ENCODE assay signal across 14 cellular contexts in genomic region chr3:115804722-115805121, GRCh38.
DNase-seq lines count a peak whose midpoint lies in the region; FAIRE-seq and TF ChIP-seq lines count a peak whose summit lies in the region.
"Had no signal": no experiment of that assay in that cellular context is flagged by ENCODE, and none has a peak within 500 bp of the region (broad histone marks: within the 10 kb centered on the region; RNA-seq: fewer than 3 reads in every experiment).

No MANE protein-coding gene starts in this region.

- no peak for TF ChIP-seq EP300 in stomach (IDR thresholded peaks at IDR 0.05)

- no peak overlapping the region for H3K4me3 ChIP-seq in PC-9
- H3K4me3 ChIP-seq in endothelial cell of umbilical vein (replicated peaks in 1 of 3; ENCODE audit: insufficient read depth in 1 of 3, low read depth in 1 of 3, low read length in 3 of 3): no peak overlapping the region
- H3K4me3 ChIP-seq in stomach: no peak overlapping the region
- no peak overlapping the region for H3K4me3 ChIP-seq in OCI-LY7 (ENCODE audit: low read depth, low read length, poor library complexity, severe bottlenecking)

- peaks cover 75% of the 10 kb centered on the region for H3K4me1 Mint-ChIP-seq in osteocyte (ENCODE audit: unreplicated experiment)

- H3K79me2 ChIP-seq in PC-9 (ENCODE audit: low read depth) (no peaks in the 10 kb centered on the region), endothelial cell of umbilical vein (ENCODE audit: control insufficient read depth, insufficient read depth, low read length) (no peaks in the 10 kb centered on the region), OCI-LY7 (ENCODE audit: insufficient read depth, low read depth, low read length) (no peaks in the 10 kb centered on the region)

- H2AFZ ChIP-seq in PC-9 (peak overlapping the region; percentile 68), endothelial cell of umbilical vein (ENCODE audit: low read depth, low read length) (peak overlapping the region; percentile 88), OCI-LY7 (ENCODE audit: low read length) (no peak overlapping the region)

- TF ChIP-seq POLR2A in endothelial cell of umbilical vein (IDR thresholded peaks at IDR 0.05; ENCODE audit: low read depth, low read length) (no peak), stomach (IDR thresholded peaks at IDR 0.05) (no peak)

- H3K27ac Mint-ChIP-seq in osteocyte (ENCODE audit: unreplicated experiment): peak overlapping the region; percentile 90
- H3K27ac Mint-ChIP-seq: activated T-cell treated with anti-CD3 and anti-CD28 coated beads, Interleukin-2, amount 50 U/mL, for 72 hours had no signal

- dilution Hi-C loops in endothelial cell of umbilical vein (cut with MboI; ENCODE audit: extremely low pct_ligation_motif_present, low sequenced_read_pairs): no loop called here

- no peak overlapping the region for H3K9ac ChIP-seq in endothelial cell of umbilical vein (replicated peaks; ENCODE audit: extremely low read depth, insufficient read depth, low read length)

- H3K9me3 Mint-ChIP-seq in osteocyte (ENCODE audit: unreplicated experiment): no peaks in the 10 kb centered on the region
- H3K9me3 Mint-ChIP-seq: activated T-cell treated with anti-CD3 and anti-CD28 coated beads, Interleukin-2, amount 50 U/mL, for 72 hours; brain had no signal

- 39 to 52% (median 43%) methylated on average over 2 of the region's 2 CpGs for WGBS in stomach, 5 donors

- no peak overlapping the region for H3K4me3 Mint-ChIP-seq in osteocyte (ENCODE audit: unreplicated experiment)
- H3K4me3 Mint-ChIP-seq: activated T-cell treated with anti-CD3 and anti-CD28 coated beads, Interleukin-2, amount 50 U/mL, for 72 hours; brain had no signal

- H3K9me3 ChIP-seq in PC-9 (ENCODE audit: insufficient read depth, low read depth) (peaks cover 8% of the 10 kb centered on the region; the same call in 1 of the 2 replicates), endothelial cell of umbilical vein (replicated peaks; ENCODE audit: control insufficient read depth, insufficient read depth, low read length) (no peaks in the 10 kb centered on the region), stomach (no peaks in the 10 kb centered on the region), OCI-LY7 (ENCODE audit: low read length) (no peaks in the 10 kb centered on the region)

- DNase-seq in ELR (ENCODE audit: low read depth) (peak; percentile 96), PC-9 (peak in 1 of 2 experiments; percentile 85), endothelial cell of umbilical vein (ENCODE audit: low read depth, low spot score) (peak; percentile 6), osteocyte (ENCODE audit: extremely low spot score, unreplicated experiment) (no peak), stomach (no peak), putamen (ENCODE audit: low spot score) (no peak), OCI-LY7 (ENCODE audit: low spot score) (no peak), hypothalamus (lab: John Stamatoyannopoulos, UW) (no peak)
- DNase-seq: activated T-cell treated with anti-CD3 and anti-CD28 coated beads, Interleukin-2, amount 50 U/mL, for 72 hours; DMS 273 treated with DMSO at 0.1 percent for 48 hours; islet precursor cell; NCI-H1105; NCI-H748 treated with DMSO at 0.1 percent for 48 hours had no signal

- no peaks in the 10 kb centered on the region for H4K20me1 ChIP-seq in PC-9 (ENCODE audit: insufficient read depth)
- H4K20me1 ChIP-seq in endothelial cell of umbilical vein (replicated peaks; ENCODE audit: control insufficient read depth, extremely low read depth, insufficient read depth, low read length): no peaks in the 10 kb centered on the region
- H4K20me1 ChIP-seq in OCI-LY7 (ENCODE audit: insufficient read depth, low read length): no peaks in the 10 kb centered on the region

- intact Hi-C loops in PC-9 (cut with micrococcal nuclease; ENCODE audit: unreplicated experiment): loop anchor here (2.0 kb wide), 1 partner anchor 14 kb away; no protein-coding TSS in a partner anchor
- intact Hi-C loops in endothelial cell of umbilical vein (cut with micrococcal nuclease): no loop called here
- intact Hi-C loops in stomach (cut with DNase I; ENCODE audit: low total_unique reads): no loop called here
- intact Hi-C loops in OCI-LY7 (cut with micrococcal nuclease; ENCODE audit: unreplicated experiment): no loop called here

- TF ChIP-seq CTCF in PC-9 (conservative IDR thresholded peaks at IDR 0.05): no peak
- TF ChIP-seq CTCF in endothelial cell of umbilical vein (IDR thresholded peaks at IDR 0.05; ENCODE audit: extremely low read depth in 1 of 2, insufficient read depth in 1 of 2, low read depth in 1 of 2, low read length in 2 of 2): no peak
- TF ChIP-seq CTCF in osteocyte (IDR thresholded peaks at IDR 0.05): no peak
- TF ChIP-seq CTCF in stomach (IDR thresholded peaks at IDR 0.05): no peak
- TF ChIP-seq CTCF in OCI-LY7 (conservative IDR thresholded peaks at IDR 0.05; ENCODE audit: low read length): no peak

- BruUV-seq in PC-9 (replicated peaks; lab: Mats Ljungman, UMichigan): no TSS peak
- no TSS peak for BruUV-seq in endothelial cell of umbilical vein (replicated peaks; lab: Mats Ljungman, UMichigan)
- BruUV-seq in OCI-LY7 (replicated peaks; lab: Mats Ljungman, UMichigan): no TSS peak

- POLR2A ChIA-PET in PC-9 (lab: Charles Lee; ENCODE audit: unreplicated experiment): interaction anchor here (0.5 to 0.8 kb wide), 2 partner anchors 10 to 21 kb away, joined by 4 to 6 read pairs; no protein-coding TSS in a partner anchor
- POLR2A ChIA-PET in endothelial cell of umbilical vein (lab: Charles Lee): no interaction called here
- POLR2A ChIA-PET in OCI-LY7 (lab: Charles Lee): interaction anchor here (1.7 kb wide), 1 partner anchor 10 kb away, joined by 3 read pairs; no protein-coding TSS in a partner anchor

- FAIRE-seq in endothelial cell of umbilical vein (lab: Jason Lieb, UNC): no peak

- H3K4me1 ChIP-seq in PC-9 (replicated peaks; ENCODE audit: insufficient read depth): peaks cover 45% of the 10 kb centered on the region
- H3K4me1 ChIP-seq in endothelial cell of umbilical vein (ENCODE audit: control insufficient read depth, extremely low read depth, insufficient read depth, low read length): peaks cover 4% of the 10 kb centered on the region
- H3K4me1 ChIP-seq in stomach: peaks cover 0 to 5% (median 0%) of the 10 kb centered on the region in 4 donors
- no peaks in the 10 kb centered on the region for H3K4me1 ChIP-seq in OCI-LY7 (ENCODE audit: insufficient read depth, low read length, poor library complexity, severe bottlenecking)

- H3K27ac ChIP-seq in PC-9: peak overlapping the region; percentile 84
- no peak overlapping the region for H3K27ac ChIP-seq in endothelial cell of umbilical vein (ENCODE audit: insufficient read depth, low read depth, low read length)
- H3K27ac ChIP-seq in stomach: no peak overlapping the region
- H3K27ac ChIP-seq in OCI-LY7 (ENCODE audit: low read depth, low read length, poor library complexity, severe bottlenecking): no peak overlapping the region

- H3K9me2 ChIP-seq in PC-9 (ENCODE audit: insufficient read depth): no peaks in the 10 kb centered on the region
- no peaks in the 10 kb centered on the region for H3K9me2 ChIP-seq in OCI-LY7 (ENCODE audit: insufficient read depth, low read length)

- H3K27me3 ChIP-seq in PC-9 (ENCODE audit: insufficient read depth, low read depth) (no peaks in the 10 kb centered on the region), endothelial cell of umbilical vein (ENCODE audit: control insufficient read depth in 2 of 2, insufficient read depth in 2 of 2, low read length in 2 of 2) (no peaks in the 10 kb centered on the region), stomach (no peaks in the 10 kb centered on the region)

- no peaks in the 10 kb centered on the region for H3K27me3 Mint-ChIP-seq in osteocyte (ENCODE audit: unreplicated experiment)

- H3K9me1 ChIP-seq in endothelial cell of umbilical vein (replicated peaks; ENCODE audit: control insufficient read depth, extremely low read depth, insufficient read depth, low read length): no peaks in the 10 kb centered on the region

- peaks cover 30% of the 10 kb centered on the region for H3F3A ChIP-seq in PC-9 (ENCODE audit: insufficient read depth, low read depth)

- peak overlapping the region; percentile 46 for H3K4me2 ChIP-seq in PC-9
- H3K4me2 ChIP-seq in endothelial cell of umbilical vein (ENCODE audit: insufficient read depth, low read length): no peak overlapping the region
- no peak overlapping the region for H3K4me2 ChIP-seq in OCI-LY7 (ENCODE audit: low read length)

- CTCF ChIA-PET in PC-9 (lab: Charles Lee) (interaction anchor here (0.6 to 1.3 kb wide), 4 partner anchors 10 to 553 kb away, joined by 3 to 4 read pairs (median 3); no protein-coding TSS in a partner anchor), endothelial cell of umbilical vein (lab: Charles Lee) (interaction anchor here (0.9 to 2.7 kb wide), 5 partner anchors 9 to 112 kb away, joined by 3 to 8 read pairs (median 4); no protein-coding TSS in a partner anchor), OCI-LY7 (lab: Charles Lee; ENCODE audit: unreplicated experiment) (no interaction called here)

- H3K36me3 Mint-ChIP-seq in osteocyte (ENCODE audit: unreplicated experiment): no peaks in the 10 kb centered on the region
- H3K36me3 Mint-ChIP-seq: brain had no signal

- H3K36me3 ChIP-seq in PC-9 (ENCODE audit: low read depth) (no peaks in the 10 kb centered on the region), endothelial cell of umbilical vein (ENCODE audit: control insufficient read depth in 2 of 2, extremely low read depth in 1 of 2, insufficient read depth in 2 of 2, low read length in 2 of 2) (no peaks in the 10 kb centered on the region), stomach (no peaks in the 10 kb centered on the region), OCI-LY7 (ENCODE audit: insufficient read depth, low read length) (no peaks in the 10 kb centered on the region)

TF ChIP-seq in endothelial cell of umbilical vein, 7 proteins besides CTCF, POLR2A, EP300 and RAD21:
- TF ChIP-seq POLR2AphosphoS5 (IDR thresholded peaks at IDR 0.05; ENCODE audit: insufficient read depth, low read depth, low read length) (no peak), MYC (IDR thresholded peaks at IDR 0.05; ENCODE audit: low read depth, low read length) (no peak), FOS (IDR thresholded peaks at IDR 0.05; ENCODE audit: borderline replicate concordance, insufficient read depth, low read length) (no peak), JUN (IDR thresholded peaks at IDR 0.05; ENCODE audit: borderline replicate concordance, insufficient read depth, insufficient read length, low read depth) (no peak), GATA2 (IDR thresholded peaks at IDR 0.05; ENCODE audit: insufficient read depth, insufficient read length, low read depth, low read length) (no peak), EZH2 (IDR thresholded peaks at IDR 0.05; ENCODE audit: borderline replicate concordance, low read depth, low read length, severe bottlenecking) (no peak), MAX (IDR thresholded peaks at IDR 0.05; ENCODE audit: insufficient read depth, insufficient read length) (no peak)

Comparison
In these comparisons a context has a peak if more than half of its experiments do, and no peak if none do; other contexts are left out.
1. DNase-seq: peak in ELR (single experiment) and endothelial cell of umbilical vein (single experiment); none in osteocyte (single experiment), stomach (single experiment), putamen (single experiment), OCI-LY7 (single experiment) and hypothalamus (0 of 51).